In the genomic region with DNA sequence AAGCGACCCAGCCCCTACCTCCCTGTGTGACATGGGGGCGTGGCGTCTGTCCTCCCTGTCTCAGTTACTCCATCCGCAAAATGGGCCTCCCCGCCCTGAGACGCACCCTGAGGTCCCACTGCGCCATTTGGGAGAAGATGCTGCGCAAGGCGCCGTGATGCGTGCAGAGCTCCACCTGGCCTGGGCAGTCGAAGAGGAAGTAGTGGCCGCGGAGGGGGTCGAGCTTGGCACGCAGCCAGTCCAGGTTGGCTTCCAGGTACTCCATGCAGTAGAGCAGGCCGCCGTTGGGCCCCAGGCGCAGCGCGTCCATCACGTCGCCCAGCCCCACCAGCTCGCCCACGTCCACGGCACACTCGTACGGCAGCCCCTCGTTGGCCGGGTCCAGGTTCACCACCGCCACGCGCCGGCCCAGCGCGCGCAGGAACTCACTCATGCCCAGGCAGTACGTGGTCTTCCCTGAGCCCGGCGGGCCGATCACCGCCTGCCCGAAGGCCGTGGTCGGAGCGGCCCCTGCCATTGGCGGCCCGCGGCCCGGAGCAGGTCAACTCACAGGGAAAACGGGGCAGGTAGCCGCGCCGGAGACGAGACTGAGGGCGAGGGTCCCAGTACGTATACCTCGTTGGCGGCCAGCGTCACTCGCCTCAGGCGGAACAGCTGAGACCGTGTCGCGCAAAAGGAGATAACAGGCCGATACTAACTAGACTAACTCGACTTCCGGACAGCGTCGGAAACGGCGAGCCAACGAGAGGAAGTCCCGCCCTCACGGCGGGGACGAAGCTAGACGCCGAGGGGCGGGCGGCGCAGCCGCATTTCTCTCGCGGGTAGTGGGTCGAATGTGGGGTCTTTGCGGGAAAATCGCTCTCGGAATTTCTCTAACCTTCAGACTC, we compare ENCODE assay signal across 8 cellular contexts. TPM values are rescaled to one million over a fixed set of nuclear protein-coding genes. Genes with fewer than 3 reads are reported as not detected.
DNase-seq lines count a peak whose midpoint lies in the region; ATAC-seq and TF ChIP-seq lines count a peak whose summit lies in the region.

A gene (minus strand): TSS at position 704 of the 887 bp plus-strand sequence. CDS start 187 bp downstream, at position 517.

- peak within 1 kb of the TSS; percentile 98 for H3K9ac ChIP-seq in fibroblast of lung (ENCODE audit: insufficient read depth, low read length)

- no peaks in the 10 kb centered on the region for H3K27me3 Mint-ChIP-seq in activated T-helper 17 cell treated with anti-CD3 and anti-CD28 coated beads, Interleukin-2, amount 50 U/mL, for 72 hours
- H3K27me3 Mint-ChIP-seq in naive thymus-derived CD8-positive, alpha-beta T cell: no peaks in the 10 kb centered on the region
- H3K27me3 Mint-ChIP-seq in stimulated activated naive B cell treated with anti-CD40 and anti-IgM and Interleukin-4, amounts not matched to agents 10 μg/mL and 1 μg/mL and 100 μg/mL, for 72 hours: no peaks in the 10 kb centered on the region

- peak within 1 kb of the TSS; percentile 72 to 98 (median 90) for H3K4me3 ChIP-seq in fibroblast of lung (replicated peaks in 1 of 4; ENCODE audit: control extremely low read depth in 1 of 4, insufficient read depth in 1 of 4, low read depth in 3 of 4, low read length in 4 of 4)

- peak within 1 kb of the TSS; percentile 97 for H3K4me2 ChIP-seq in fibroblast of lung (ENCODE audit: extremely low read depth, insufficient read depth, low read length)

- peaks cover 87% of the 10 kb centered on the region for H3K36me3 Mint-ChIP-seq in activated T-helper 17 cell treated with anti-CD3 and anti-CD28 coated beads, Interleukin-2, amount 50 U/mL, for 72 hours (ENCODE audit: low read depth)
- peaks cover 0 to 74% (median 20%) of the 10 kb centered on the region in 3 donors for H3K36me3 Mint-ChIP-seq in naive thymus-derived CD8-positive, alpha-beta T cell
- peaks cover 49 to 60% of the 10 kb centered on the region in 2 donors for H3K36me3 Mint-ChIP-seq in stimulated activated naive B cell treated with anti-CD40 and anti-IgM and Interleukin-4, amounts not matched to agents 10 μg/mL and 1 μg/mL and 100 μg/mL, for 72 hours

- H3K27ac Mint-ChIP-seq in activated T-helper 17 cell treated with anti-CD3 and anti-CD28 coated beads, Interleukin-2, amount 50 U/mL, for 72 hours: peak within 1 kb of the TSS; percentile 98
- peak within 1 kb of the TSS; percentile 90 to 98 (median 96) for H3K27ac Mint-ChIP-seq in naive thymus-derived CD8-positive, alpha-beta T cell
- peak within 1 kb of the TSS; percentile 97 for H3K27ac Mint-ChIP-seq in stimulated activated naive B cell treated with anti-CD40 and anti-IgM and Interleukin-4, amounts not matched to agents 10 μg/mL and 1 μg/mL and 100 μg/mL, for 72 hours

- H3K36me3 ChIP-seq in fibroblast of lung (ENCODE audit: control insufficient read depth, insufficient read depth, low read length): peaks cover 16% of the 10 kb centered on the region

- H3K9me3 Mint-ChIP-seq in activated T-helper 17 cell treated with anti-CD3 and anti-CD28 coated beads, Interleukin-2, amount 50 U/mL, for 72 hours: no peaks in the 10 kb centered on the region
- H3K9me3 Mint-ChIP-seq in naive thymus-derived CD8-positive, alpha-beta T cell: no peaks in the 10 kb centered on the region
- H3K9me3 Mint-ChIP-seq in stimulated activated naive B cell treated with anti-CD40 and anti-IgM and Interleukin-4, amounts not matched to agents 10 μg/mL and 1 μg/mL and 100 μg/mL, for 72 hours: no peaks in the 10 kb centered on the region

- peak within 1 kb of the TSS; percentile 92 for H3K27ac ChIP-seq in fibroblast of lung (ENCODE audit: insufficient read depth, low read length)

- H2AFZ ChIP-seq in fibroblast of lung (ENCODE audit: low read length): peak within 1 kb of the TSS; percentile 96

- no peak for TF ChIP-seq CTCF in fibroblast of lung (conservative IDR thresholded peaks at IDR 0.05 in 1 of 2, IDR thresholded peaks at IDR 0.05 in 1 of 2; ENCODE audit: low read depth in 1 of 2, low read length in 2 of 2)

- peaks cover 18% of the 10 kb centered on the region for H3K79me2 ChIP-seq in fibroblast of lung (ENCODE audit: control insufficient read depth, insufficient read depth, low read length)

- no peaks in the 10 kb centered on the region for H3K27me3 ChIP-seq in fibroblast of lung (ENCODE audit: control insufficient read depth, insufficient read depth, low read length)

- H4K20me1 ChIP-seq in fibroblast of lung (ENCODE audit: control insufficient read depth, extremely low read depth, insufficient read depth, low read length): no peaks in the 10 kb centered on the region

- no peaks in the 10 kb centered on the region for H3K9me3 ChIP-seq in fibroblast of lung (ENCODE audit: control insufficient read depth, insufficient read depth, low read depth, low read length)

- H3K4me1 ChIP-seq in fibroblast of lung (ENCODE audit: control insufficient read depth, extremely low read depth, insufficient read depth, low read length): peaks cover 10% of the 10 kb centered on the region

- H3K4me1 Mint-ChIP-seq in activated T-helper 17 cell treated with anti-CD3 and anti-CD28 coated beads, Interleukin-2, amount 50 U/mL, for 72 hours: peaks cover 24% of the 10 kb centered on the region
- peaks cover 19 to 49% (median 40%) of the 10 kb centered on the region in 4 donors for H3K4me1 Mint-ChIP-seq in naive thymus-derived CD8-positive, alpha-beta T cell
- H3K4me1 Mint-ChIP-seq in stimulated activated naive B cell treated with anti-CD40 and anti-IgM and Interleukin-4, amounts not matched to agents 10 μg/mL and 1 μg/mL and 100 μg/mL, for 72 hours: peaks cover 29 to 46% of the 10 kb centered on the region in 2 donors

- peak; percentile 26 for DNase-seq in DMS 273 treated with DMSO at 0.1 percent for 48 hours (lab: John Stamatoyannopoulos, UW)
- peak; percentile 78 for DNase-seq in HuH-7 (ENCODE audit: low spot score)
- DNase-seq in RPMI7951 (ENCODE audit: low read depth): peak; percentile 79
- DNase-seq in fibroblast of lung (ENCODE audit: low read depth in 2 of 2): peak; percentile 76 to 78
- peak; percentile 63 to 88 (median 74) for DNase-seq in naive thymus-derived CD8-positive, alpha-beta T cell
- DNase-seq in stimulated activated naive B cell treated with anti-CD40 and anti-IgM and Interleukin-4, amounts not matched to agents 10 μg/mL and 1 μg/mL and 100 μg/mL, for 72 hours: peak; percentile 71

- ATAC-seq in GM21515 (IDR thresholded peaks at IDR 0.05; ENCODE audit: unreplicated experiment): peak; percentile 89
- ATAC-seq in activated T-helper 17 cell treated with anti-CD3 and anti-CD28 coated beads, Interleukin-2, amount 50 U/mL, for 72 hours (replicated peaks): peak; percentile 99
- peak; percentile 94 to 95 for ATAC-seq in naive thymus-derived CD8-positive, alpha-beta T cell
- ATAC-seq in stimulated activated naive B cell treated with anti-CD40 and anti-IgM and Interleukin-4, amounts not matched to agents 10 μg/mL and 1 μg/mL and 100 μg/mL, for 72 hours (replicated peaks): peak; percentile 97 to 98

- POLR2A ChIA-PET in naive thymus-derived CD8-positive, alpha-beta T cell (lab: Charles Lee): interaction anchor here (0.5 to 5.4 kb wide), 20 partner anchors 9 to 836 kb away, joined by 3 to 78 read pairs (median 4); a partner anchor contains a TSS

- peak within 1 kb of the TSS; percentile 99 for H3K4me3 Mint-ChIP-seq in activated T-helper 17 cell treated with anti-CD3 and anti-CD28 coated beads, Interleukin-2, amount 50 U/mL, for 72 hours
- peak within 1 kb of the TSS; percentile 89 to 97 (median 94) for H3K4me3 Mint-ChIP-seq in naive thymus-derived CD8-positive, alpha-beta T cell
- peak within 1 kb of the TSS; percentile 97 to 98 for H3K4me3 Mint-ChIP-seq in stimulated activated naive B cell treated with anti-CD40 and anti-IgM and Interleukin-4, amounts not matched to agents 10 μg/mL and 1 μg/mL and 100 μg/mL, for 72 hours

RNA-seq across cellular contexts. Expression of the gene that starts here (rescaled TPM):
- total RNA-seq in RPMI7951 (2014; rRNA removed; shearing (Covaris generic)): 9.4 and 20.4 TPM in 2 replicates
- total RNA-seq in activated T-helper 17 cell treated with anti-CD3 and anti-CD28 coated beads, Interleukin-2, amount 50 U/mL, for 72 hours: 10 to 100 TPM; 44.8 to 61.4 TPM
- 9.0 and 12.2 TPM in 2 replicates for total RNA-seq in fibroblast of lung
- 21.5 and 32.6 TPM in 2 replicates for polyA plus RNA-seq in fibroblast of lung
- polyA plus RNA-seq in fibroblast of lung (2012): 22.0 and 35.1 TPM in 2 replicates
- polyA minus RNA-seq in fibroblast of lung (ENCODE audit: low replicate concordance): 76.8 and 96.2 TPM in 2 replicates
- 10 to 100 TPM; 30.3 to 35.4 TPM for total RNA-seq in naive thymus-derived CD8-positive, alpha-beta T cell
- polyA plus RNA-seq in naive thymus-derived CD8-positive, alpha-beta T cell: 10 to 100 TPM in 2 of 3 donors, 1 to 10 TPM in 1; 9.7 to 14.8 (median 12.5) TPM

Comparison
In these comparisons a context has a peak if more than half of its experiments do, and no peak if none do; other contexts are left out.
1. Peak in every context shown above with its lines: DNase-seq, ATAC-seq, H3K4me3 ChIP-seq and H3K27ac ChIP-seq.
2. DNase-seq: peak in every context shown above with its lines; median percentile 79 in RPMI7951; 78 in HuH-7; 77 in fibroblast of lung; 74 in naive thymus-derived CD8-positive, alpha-beta T cell; 71 in stimulated activated naive B cell treated with anti-CD40 and anti-IgM and Interleukin-4, amounts not matched to agents 10 μg/mL and 1 μg/mL and 100 μg/mL, for 72 hours; 26 in DMS 273 treated with DMSO at 0.1 percent for 48 hours.